ENCODE assay signal across 20 cellular contexts in genomic region chr9:96392263-96392662, GRCh38. TPM values are rescaled to one million over a fixed set of nuclear protein-coding genes. Genes with fewer than 3 reads are reported as not detected.
A peak's percentile ranks its signal among the peaks of the same experiment; 100 is the strongest.
DNase-seq lines count a peak whose midpoint lies in the region; ATAC-seq and TF ChIP-seq lines count a peak whose summit lies in the region.
"Had no signal": no experiment of that assay in that cellular context is flagged by ENCODE, and none has a peak within 500 bp of the region (broad histone marks: within the 10 kb centered on the region; RNA-seq: fewer than 3 reads in every experiment).

No MANE protein-coding gene starts in this region.

- TF ChIP-seq POLR2A in sigmoid colon (IDR thresholded peaks at IDR 0.05), result no peak

- H3K36me3 ChIP-seq in Caco-2 (ENCODE audit: control insufficient read depth, insufficient read depth, low read length), result peaks cover 4% of the 10 kb centered on the region
- peaks cover 49% of the 10 kb centered on the region; the same call in 1 of the 2 replicates for H3K36me3 ChIP-seq in Karpas-422 (ENCODE audit: insufficient read depth, low read length)
- no peaks in the 10 kb centered on the region for H3K36me3 ChIP-seq in sigmoid colon

- peaks cover 39% of the 10 kb centered on the region for H3K79me2 ChIP-seq in Karpas-422 (ENCODE audit: low read length)

- H3K4me1 Mint-ChIP-seq in Caco-2 (ENCODE audit: low read depth, unreplicated experiment) (peaks cover 23% of the 10 kb centered on the region), glutamatergic neuron (ENCODE audit: low read depth, unreplicated experiment) (peaks cover 5% of the 10 kb centered on the region)

- WGBS in sigmoid colon, 2 donors, result 93 to 96% methylated on average over 12 of the region's 12 CpGs

- H3K4me1 ChIP-seq in Caco-2 (peaks cover 26% of the 10 kb centered on the region), Karpas-422 (ENCODE audit: low read length) (peaks cover 12% of the 10 kb centered on the region), sigmoid colon (no peaks in the 10 kb centered on the region), foreskin keratinocyte (no peaks in the 10 kb centered on the region)
- H3K4me1 ChIP-seq: BLaER1 treated with 17β-estradiol and CSF1 and Interleukin-3, amounts not matched to agents 10 nM and 100 nM had no signal

- no peak overlapping the region for H3K9ac ChIP-seq in Karpas-422 (ENCODE audit: low read length)
- H3K9ac ChIP-seq: BLaER1 treated with 17β-estradiol and CSF1 and Interleukin-3, amounts not matched to agents 10 nM and 100 nM had no signal

- intact Hi-C loops in Caco-2 (cut with micrococcal nuclease; ENCODE audit: unreplicated experiment) (no loop called here), sigmoid colon (cut with DNase I) (no loop called here)

- BruUV-seq in Caco-2 (replicated peaks; lab: Mats Ljungman, UMichigan), result no TSS peak

- no peak overlapping the region for H2AFZ ChIP-seq in Karpas-422 (ENCODE audit: low read length)

- no peak overlapping the region for H3K4me3 ChIP-seq in Caco-2 (ENCODE audit: low read depth, low read length)
- H3K4me3 ChIP-seq in Karpas-422 (ENCODE audit: low read length), result no peak overlapping the region
- H3K4me3 ChIP-seq in sigmoid colon, result no peak overlapping the region
- H3K4me3 ChIP-seq: BLaER1 treated with 17β-estradiol and CSF1 and Interleukin-3, amounts not matched to agents 10 nM and 100 nM; SK-N-MC had no signal

- POLR2A ChIA-PET in Caco-2 (lab: Charles Lee), result no interaction called here

- no peak for TF ChIP-seq CTCF in Caco-2 (IDR thresholded peaks at IDR 0.05; ENCODE audit: insufficient read depth in 1 of 2, low read depth in 1 of 2, low read length in 1 of 2, severe bottlenecking in 1 of 2, unreplicated experiment in 1 of 2)
- no peak for TF ChIP-seq CTCF in glutamatergic neuron (IDR thresholded peaks at IDR 0.05; ENCODE audit: partially characterized antibody, unreplicated experiment)
- no peak for TF ChIP-seq CTCF in sigmoid colon (IDR thresholded peaks at IDR 0.05)
- no peak for TF ChIP-seq CTCF in foreskin keratinocyte (conservative IDR thresholded peaks at IDR 0.05)

- H3K9me3 Mint-ChIP-seq in Caco-2 (ENCODE audit: unreplicated experiment) (no peaks in the 10 kb centered on the region), glutamatergic neuron (ENCODE audit: unreplicated experiment) (peaks cover 12% of the 10 kb centered on the region)
- H3K9me3 Mint-ChIP-seq: CD8-positive, alpha-beta memory T cell had no signal

- no peak for ATAC-seq in foreskin keratinocyte
- ATAC-seq: Right ventricle myocardium inferior had no signal

- H3K4me3 Mint-ChIP-seq in Caco-2 (ENCODE audit: unreplicated experiment) (no peak overlapping the region), glutamatergic neuron (ENCODE audit: unreplicated experiment) (peak overlapping the region; percentile 56)

- H3K4me2 ChIP-seq in Karpas-422 (ENCODE audit: low read depth, low read length, poor library complexity, severe bottlenecking), result no peak overlapping the region
- H3K4me2 ChIP-seq: BLaER1 treated with 17β-estradiol and CSF1 and Interleukin-3, amounts not matched to agents 10 nM and 100 nM had no signal

- H3K9me3 ChIP-seq in Caco-2, result no peaks in the 10 kb centered on the region
- H3K9me3 ChIP-seq in Karpas-422 (ENCODE audit: low read length), result no peaks in the 10 kb centered on the region
- H3K9me3 ChIP-seq in sigmoid colon, result no peaks in the 10 kb centered on the region
- H3K9me3 ChIP-seq: BLaER1 treated with 17β-estradiol and CSF1 and Interleukin-3, amounts not matched to agents 10 nM and 100 nM had no signal

- no peak for TF ChIP-seq EP300 in sigmoid colon (IDR thresholded peaks at IDR 0.05)

- CTCF ChIA-PET in Caco-2 (lab: Charles Lee), result no interaction called here

- peak overlapping the region; percentile 87 for H3K27ac Mint-ChIP-seq in Caco-2 (ENCODE audit: unreplicated experiment)
- peak overlapping the region; percentile 26 for H3K27ac Mint-ChIP-seq in glutamatergic neuron (ENCODE audit: unreplicated experiment)

- no peaks in the 10 kb centered on the region for H3K9me2 ChIP-seq in Karpas-422 (replicated peaks; ENCODE audit: insufficient read depth, low read length)

- H3K27me3 ChIP-seq in Caco-2 (replicated peaks; ENCODE audit: control insufficient read depth, insufficient read depth, low read length) (no peaks in the 10 kb centered on the region), Karpas-422 (ENCODE audit: low read length) (no peaks in the 10 kb centered on the region), sigmoid colon (no peaks in the 10 kb centered on the region), foreskin keratinocyte (no peaks in the 10 kb centered on the region)
- H3K27me3 ChIP-seq: BLaER1 treated with 17β-estradiol and CSF1 and Interleukin-3, amounts not matched to agents 10 nM and 100 nM had no signal

- H3K36me3 Mint-ChIP-seq in Caco-2 (ENCODE audit: insufficient read depth, unreplicated experiment) (peaks cover 71% of the 10 kb centered on the region), glutamatergic neuron (ENCODE audit: unreplicated experiment) (no peaks in the 10 kb centered on the region)

- peaks cover 5% of the 10 kb centered on the region; the same call in 1 of the 2 replicates for H4K20me1 ChIP-seq in Karpas-422 (ENCODE audit: insufficient read depth, low read depth, low read length)

- no peak for DNase-seq in Caco-2
- peak; percentile 31 for DNase-seq in Karpas-422
- no peak for DNase-seq in glutamatergic neuron
- peak; percentile 29 for DNase-seq in sigmoid colon
- no peak for DNase-seq in foreskin keratinocyte
- DNase-seq in COLO668 (lab: John Stamatoyannopoulos, UW; ENCODE audit: unreplicated experiment), result no peak
- DNase-seq in HT-29 (ENCODE audit: low spot score), result no peak
- DNase-seq: CD8-positive, alpha-beta memory T cell; DMS79; MM.1S; NCI-H1092; NCI-H1436 treated with DMSO at 0.1 percent for 48 hours; NCI-H2029; NCI-H2171 treated with DMSO at 0.1 percent for 48 hours; NCI-H446; NCI-H526 treated with DMSO at 0.1 percent for 48 hours had no signal

- no peaks in the 10 kb centered on the region for H3K27me3 Mint-ChIP-seq in Caco-2 (ENCODE audit: insufficient read depth, unreplicated experiment)
- peaks cover 15% of the 10 kb centered on the region for H3K27me3 Mint-ChIP-seq in glutamatergic neuron (ENCODE audit: unreplicated experiment)
- H3K27me3 Mint-ChIP-seq: CD8-positive, alpha-beta memory T cell had no signal

- no peak overlapping the region for H3K27ac ChIP-seq in Karpas-422 (ENCODE audit: low read length)
- no peak overlapping the region for H3K27ac ChIP-seq in sigmoid colon
- H3K27ac ChIP-seq in foreskin keratinocyte, result no peak overlapping the region
- H3K27ac ChIP-seq: BLaER1 treated with 17β-estradiol and CSF1 and Interleukin-3, amounts not matched to agents 10 nM and 100 nM; HL-60; SK-N-MC had no signal

RNA-seq across cellular contexts. Expression of gene SLC35D2, which starts 8.8 kb away (rescaled TPM):
- total RNA-seq in Caco-2 (2022), result 77.5 and 81.0 TPM in 2 replicates
- 0.51 and 1.9 TPM in 2 replicates for total RNA-seq in Karpas-422 (2014; rRNA removed; shearing (Covaris generic); ENCODE audit: low replicate concordance)
- 44.7 TPM for total RNA-seq in glutamatergic neuron (ENCODE audit: unreplicated experiment)
- total RNA-seq in sigmoid colon, result 10 to 100 TPM; 12.9 to 22.4 (median 16.4) TPM
- 100 to 1,000 TPM in 1 of 3 donors, 10 to 100 TPM in 2; 45.5 to 118 (median 86.5) TPM for polyA plus RNA-seq in sigmoid colon
- 15.0 and 24.1 TPM in 2 replicates for total RNA-seq in foreskin keratinocyte
- 17.0 and 24.0 TPM in 2 replicates for polyA plus RNA-seq in foreskin keratinocyte
- 25.0 and 25.2 TPM in 2 replicates for total RNA-seq in HT-29 (2014; rRNA removed; shearing (Covaris generic))

RNA-seq across cellular contexts. Expression of gene ZNF367, which starts 25.9 kb away (rescaled TPM):
- total RNA-seq in Caco-2 (2022), result 9.3 and 10.0 TPM in 2 replicates
- 5.5 and 6.8 TPM in 2 replicates for total RNA-seq in Karpas-422 (2014; rRNA removed; shearing (Covaris generic); ENCODE audit: low replicate concordance)
- 39.5 TPM for total RNA-seq in glutamatergic neuron (ENCODE audit: unreplicated experiment)
- total RNA-seq in sigmoid colon, result 1 to 10 TPM in 3 of 4 donors, under 1 TPM in 1; 0.28 to 1.4 (median 1.3) TPM
- 1 to 10 TPM in 2 of 3 donors, under 1 TPM in 1; 0.60 to 3.5 (median 1.8) TPM for polyA plus RNA-seq in sigmoid colon
- 11.7 and 11.9 TPM in 2 replicates for total RNA-seq in foreskin keratinocyte
- 3.5 and 4.3 TPM in 2 replicates for polyA plus RNA-seq in foreskin keratinocyte
- total RNA-seq in HT-29 (2014; rRNA removed; shearing (Covaris generic)), result 18.7 and 22.0 TPM in 2 replicates

RNA-seq across cellular contexts. Expression of gene HABP4, which starts 57.7 kb away (rescaled TPM):
- total RNA-seq in Caco-2 (2022) (24.8 and 26.7 TPM in 2 replicates), glutamatergic neuron (ENCODE audit: unreplicated experiment) (21.4 TPM), sigmoid colon (10 to 100 TPM; 12.5 to 23.5 (median 18.6) TPM), foreskin keratinocyte (5.6 and 6.3 TPM in 2 replicates)
- total RNA-seq in Karpas-422 (2014; rRNA removed; shearing (Covaris generic); ENCODE audit: low replicate concordance), result 1.8 and 7.3 TPM in 2 replicates
- polyA plus RNA-seq in sigmoid colon (1 to 10 TPM; 2.5 to 9.0 (median 5.6) TPM), foreskin keratinocyte (6.2 and 6.4 TPM in 2 replicates)
- 3.3 and 5.0 TPM in 2 replicates for total RNA-seq in HT-29 (2014; rRNA removed; shearing (Covaris generic))

Comparison
In these comparisons a context has a peak if more than half of its experiments do, and no peak if none do; other contexts are left out.
1. DNase-seq: peak in Karpas-422 (single experiment) and sigmoid colon (single experiment); none in Caco-2 (0 of 2), glutamatergic neuron (single experiment), foreskin keratinocyte (0 of 2), COLO668 (single experiment) and HT-29 (single experiment).